8 cellular contexts compared by ENCODE assay signal in the genomic region with DNA sequence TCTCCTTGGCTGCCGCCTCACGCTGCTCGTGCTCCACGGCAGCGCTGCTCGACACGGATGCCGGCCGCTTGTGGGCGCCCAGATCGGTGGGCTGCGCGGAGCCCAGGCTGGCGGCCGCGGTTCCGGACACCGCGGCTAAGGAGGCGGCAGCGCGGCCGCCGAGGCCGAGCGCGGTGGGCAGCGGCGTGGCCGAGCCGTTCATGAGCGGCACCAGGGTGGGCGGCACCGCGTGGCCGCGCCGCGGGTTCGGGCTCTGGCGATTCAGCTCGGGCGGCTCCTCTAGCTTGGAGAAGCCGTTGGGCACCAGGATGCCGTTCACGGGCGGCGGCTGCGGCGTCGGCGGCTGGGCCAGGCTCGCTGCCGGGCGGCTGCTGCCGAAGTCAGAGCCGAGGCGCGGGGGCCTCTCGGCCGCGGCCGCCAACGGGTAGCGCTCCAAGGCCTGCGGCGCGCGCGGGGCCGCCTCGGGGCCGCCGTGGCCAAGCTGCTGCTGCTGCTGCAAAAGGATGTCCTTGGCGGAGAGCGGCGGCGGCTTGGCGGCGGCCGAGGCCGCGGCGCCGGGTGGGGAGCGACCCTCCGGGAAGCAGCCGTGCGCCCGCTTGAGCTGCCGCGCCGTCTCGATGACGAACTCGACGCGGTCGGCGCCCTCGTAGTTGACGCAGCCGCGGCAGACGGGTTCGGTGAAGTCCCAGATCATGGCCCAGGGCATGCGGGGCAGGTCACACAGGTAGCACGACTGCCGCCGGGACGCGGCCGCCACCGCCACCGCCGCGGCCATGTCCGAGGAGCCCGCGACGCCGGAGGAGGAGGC. TPM values are rescaled to one million over a fixed set of nuclear protein-coding genes. Genes with fewer than 3 reads are reported as not detected.
DNase-seq lines count a peak whose midpoint lies in the region; ATAC-seq and TF ChIP-seq lines count a peak whose summit lies in the region.

No MANE protein-coding gene starts in this region.

- WGBS in right lobe of liver (ENCODE audit: insufficient coverage, low coverage, low lambda C conversion rate, missing lambda C conversion rate): no CpG with 5 or more reads among the region's 122 CpGs

- TF ChIP-seq CTCF in HFF-Myc (IDR thresholded peaks at IDR 0.05; ENCODE audit: low read depth, low read length, missing control alignments): no peak
- no peak for TF ChIP-seq CTCF in WI38 (IDR thresholded peaks at IDR 0.05; ENCODE audit: low read depth, low read length)
- TF ChIP-seq CTCF in right lobe of liver (IDR thresholded peaks at IDR 0.05): no peak

- H3K27me3 ChIP-seq in right lobe of liver: no peaks in the 10 kb centered on the region

- DNase-seq in Ammon's horn (ENCODE audit: low spot score) (peak; percentile 43), HFF-Myc (ENCODE audit: extremely low read depth, low read depth) (no peak), right lobe of liver (peak; percentile 60 to 65 (median 61)), DMS153 treated with DMSO at 0.1 percent for 48 hours (lab: John Stamatoyannopoulos, UW; ENCODE audit: unreplicated experiment) (no peak)
- DNase-seq in central memory CD4-positive, alpha-beta T cell: peak; percentile 77
- DNase-seq in stimulated activated CD4-positive, alpha-beta T cell treated with anti-CD3 and anti-CD28 coated beads, TNF-alpha, amount 100 ng/mL, for 4 hours (ENCODE audit: low read depth in 3 of 3): peak in 2 of 3 experiments; percentile 52 to 56

- intact Hi-C loops in right lobe of liver (cut with DNase I): loop anchor here in 1 of 2 donors (10.0 kb wide), 1 partner anchor 356 kb away; no protein-coding TSS in a partner anchor

- H3K4me3 ChIP-seq in HFF-Myc (replicated peaks; ENCODE audit: low read depth, low read length): peak overlapping the region; percentile 75
- H3K4me3 ChIP-seq in WI38 (ENCODE audit: low read depth, low read length): peak overlapping the region; percentile 69
- peak overlapping the region; percentile 68 to 73 (median 68) for H3K4me3 ChIP-seq in right lobe of liver

- H3K36me3 ChIP-seq in right lobe of liver: peaks cover 0 to 15% (median 10%) of the 10 kb centered on the region in 4 donors

- H3K27ac ChIP-seq in right lobe of liver: peak overlapping the region; percentile 100

- no peaks in the 10 kb centered on the region for H3K9me3 ChIP-seq in right lobe of liver

- peaks cover 0 to 30% (median 12%) of the 10 kb centered on the region in 4 donors for H3K4me1 ChIP-seq in right lobe of liver

- ATAC-seq in right lobe of liver (no peak), GM19467 (IDR thresholded peaks at IDR 0.05; ENCODE audit: unreplicated experiment) (no peak)

- peak; percentile 74 for TF ChIP-seq POLR2A in right lobe of liver (IDR thresholded peaks at IDR 0.05)

RNA-seq across cellular contexts. Expression of gene IRF2BP2, which starts 1.1 kb away (rescaled TPM):
- 10 to 100 TPM; 35.3 to 93.2 (median 56.8) TPM for total RNA-seq in right lobe of liver

Comparison
In these comparisons a context has a peak if more than half of its experiments do, and no peak if none do; other contexts are left out.
1. DNase-seq: peak in Ammon's horn (single experiment), central memory CD4-positive, alpha-beta T cell (single experiment), right lobe of liver (3 of 3) and stimulated activated CD4-positive, alpha-beta T cell treated with anti-CD3 and anti-CD28 coated beads, TNF-alpha, amount 100 ng/mL, for 4 hours (2 of 3); none in HFF-Myc (single experiment) and DMS153 treated with DMSO at 0.1 percent for 48 hours (single experiment).
2. Peak in every context shown above with its lines, with median percentiles within 50 percentile points of each other: H3K4me3 ChIP-seq.